In genomic region chr2:30871440-30871839, GRCh38 we compare ENCODE assay signal across 24 cellular contexts.
A peak's percentile ranks its signal among the peaks of the same experiment; 100 is the strongest.
DNase-seq lines count a peak whose midpoint lies in the region; ATAC-seq, FAIRE-seq and TF ChIP-seq lines count a peak whose summit lies in the region.
"Had no signal": no experiment of that assay in that cellular context is flagged by ENCODE, and none has a peak within 500 bp of the region (broad histone marks: within the 10 kb centered on the region; RNA-seq: fewer than 3 reads in every experiment).

No MANE protein-coding gene starts in this region.

- H4K20me1 ChIP-seq in keratinocyte (ENCODE audit: control insufficient read depth, extremely low read depth, insufficient read depth, low read length) (no peaks in the 10 kb centered on the region), osteoblast (ENCODE audit: insufficient read depth, low read length) (no peaks in the 10 kb centered on the region)

- no peak overlapping the region for H3K9ac ChIP-seq in keratinocyte (ENCODE audit: control insufficient read depth, extremely low read depth, insufficient read depth, low read length)

- H3K36me3 ChIP-seq in keratinocyte (ENCODE audit: control insufficient read depth in 2 of 2, extremely low read depth in 1 of 2, insufficient read depth in 2 of 2, low read length in 2 of 2) (no peaks in the 10 kb centered on the region), osteoblast (ENCODE audit: insufficient read depth, low read length) (no peaks in the 10 kb centered on the region)
- H3K36me3 ChIP-seq: sigmoid colon, SJSA1, suprapubic skin had no signal

- peaks cover 23% of the 10 kb centered on the region for H3K27me3 Mint-ChIP-seq in Calu3 (ENCODE audit: unreplicated experiment)
- H3K27me3 Mint-ChIP-seq: dendritic cell treated with granulocyte-macrophage colony-stimulating factor and Interleukin-4, amounts not matched to agents 40 ng/mL and 50 ng/mL, for 4 days had no signal

- H3K79me2 ChIP-seq in keratinocyte (ENCODE audit: control insufficient read depth, insufficient read depth, low read length) (no peaks in the 10 kb centered on the region), osteoblast (ENCODE audit: insufficient read depth, low read length) (no peaks in the 10 kb centered on the region)

- dilution Hi-C loops in keratinocyte (cut with MboI; ENCODE audit: extremely low pct_ligation_motif_present, low sequenced_read_pairs), result no loop called here

- peaks cover 14% of the 10 kb centered on the region for H3K4me1 ChIP-seq in keratinocyte (ENCODE audit: control insufficient read depth, extremely low read depth, insufficient read depth, low read length)
- no peaks in the 10 kb centered on the region for H3K4me1 ChIP-seq in osteoblast (ENCODE audit: insufficient read depth, low read length)
- H3K4me1 ChIP-seq: sigmoid colon, SJSA1, suprapubic skin had no signal

- H3K27me3 ChIP-seq in keratinocyte (ENCODE audit: control insufficient read depth, extremely low read depth, insufficient read depth, low read length) (no peaks in the 10 kb centered on the region), osteoblast (ENCODE audit: insufficient read depth, low read length) (no peaks in the 10 kb centered on the region)
- H3K27me3 ChIP-seq: SJSA1, suprapubic skin had no signal

- intact Hi-C loops in Calu3 (cut with micrococcal nuclease; ENCODE audit: unreplicated experiment) (no loop called here), posterior vena cava (cut with DNase I) (no loop called here)

- no peaks in the 10 kb centered on the region for H3K9me3 ChIP-seq in keratinocyte (ENCODE audit: control insufficient read depth, low read depth, low read length)
- H3K9me3 ChIP-seq in osteoblast (ENCODE audit: low read depth, low read length), result no peaks in the 10 kb centered on the region
- H3K9me3 ChIP-seq: SJSA1, suprapubic skin had no signal

- H2AFZ ChIP-seq in keratinocyte (ENCODE audit: control insufficient read depth, low read length) (no peak overlapping the region), osteoblast (ENCODE audit: low read length) (no peak overlapping the region)

- peak; percentile 84 for FAIRE-seq in keratinocyte (lab: Jason Lieb, UNC)
- FAIRE-seq: endometrium, GM12878, HTR-8/SVneo had no signal

- H3K27ac ChIP-seq in keratinocyte (ENCODE audit: control insufficient read depth, insufficient read depth, low read length) (no peak overlapping the region), osteoblast (ENCODE audit: low read depth, low read length) (no peak overlapping the region)
- H3K27ac ChIP-seq: sigmoid colon, SJSA1, suprapubic skin had no signal

- ATAC-seq in SK-N-SH treated with all-trans-retinoic acid at 6 μM for 48 hours, result peak; percentile 61; the same call in 2 of the 3 replicates
- ATAC-seq: GM12878; stimulated activated naive B cell treated with anti-CD40 and anti-IgM and Interleukin-4, amounts not matched to agents 10 μg/mL and 1 μg/mL and 100 μg/mL, for 72 hours had no signal

- no peak overlapping the region for H3K4me3 Mint-ChIP-seq in Calu3 (ENCODE audit: low read depth, unreplicated experiment)
- H3K4me3 Mint-ChIP-seq: activated naive CD8-positive, alpha-beta T cell; dendritic cell treated with granulocyte-macrophage colony-stimulating factor and Interleukin-4, amounts not matched to agents 40 ng/mL and 50 ng/mL, for 4 days; stimulated activated naive B cell treated with anti-CD40 and anti-IgM and Interleukin-4, amounts not matched to agents 10 μg/mL and 1 μg/mL and 100 μg/mL, for 72 hours; T-helper 1 cell treated with Interleukin-12 subunit alpha and Interleukin-12 subunit beta and Interleukin-4 antibody, amounts not matched to agents 30 μg/mL and 1 μg/mL, for 36 hours had no signal

- no peaks in the 10 kb centered on the region for H3K36me3 Mint-ChIP-seq in Calu3 (ENCODE audit: insufficient read depth, unreplicated experiment)
- H3K36me3 Mint-ChIP-seq: activated naive CD8-positive, alpha-beta T cell; stimulated activated naive B cell treated with anti-CD40 and anti-IgM and Interleukin-4, amounts not matched to agents 10 μg/mL and 1 μg/mL and 100 μg/mL, for 72 hours had no signal

- CTCF ChIA-PET in Calu3 (lab: Charles Lee), result interaction anchor here (0.5 kb wide), 1 partner anchor 90 kb away, joined by 3 read pairs; no protein-coding TSS in a partner anchor

- H3K27ac Mint-ChIP-seq in Calu3 (ENCODE audit: unreplicated experiment), result no peak overlapping the region
- H3K27ac Mint-ChIP-seq: activated naive CD8-positive, alpha-beta T cell; dendritic cell treated with granulocyte-macrophage colony-stimulating factor and Interleukin-4, amounts not matched to agents 40 ng/mL and 50 ng/mL, for 4 days; progenitor cell of endocrine pancreas; stimulated activated naive B cell treated with anti-CD40 and anti-IgM and Interleukin-4, amounts not matched to agents 10 μg/mL and 1 μg/mL and 100 μg/mL, for 72 hours; T-helper 1 cell treated with Interleukin-12 subunit alpha and Interleukin-12 subunit beta and Interleukin-4 antibody, amounts not matched to agents 30 μg/mL and 1 μg/mL, for 36 hours had no signal

- peaks cover 8% of the 10 kb centered on the region for H3K4me1 Mint-ChIP-seq in Calu3 (ENCODE audit: low read depth, unreplicated experiment)

- no TSS peak for BruUV-seq in Calu3 (replicated peaks; lab: Mats Ljungman, UMichigan)

- H3K4me3 ChIP-seq in keratinocyte (ENCODE audit: control insufficient read depth in 2 of 3, extremely low read depth in 1 of 3, insufficient read depth in 2 of 3, low read depth in 1 of 3, low read length in 3 of 3), result no peak overlapping the region
- H3K4me3 ChIP-seq in osteoblast (ENCODE audit: insufficient read depth, low read length), result no peak overlapping the region
- H3K4me3 ChIP-seq: GM12878, sigmoid colon, SJSA1, suprapubic skin had no signal

- no peaks in the 10 kb centered on the region for H3K9me3 Mint-ChIP-seq in Calu3 (ENCODE audit: low read depth, unreplicated experiment)
- H3K9me3 Mint-ChIP-seq: dendritic cell treated with granulocyte-macrophage colony-stimulating factor and Interleukin-4, amounts not matched to agents 40 ng/mL and 50 ng/mL, for 4 days; T-helper 1 cell treated with Interleukin-12 subunit alpha and Interleukin-12 subunit beta and Interleukin-4 antibody, amounts not matched to agents 30 μg/mL and 1 μg/mL, for 36 hours had no signal

- H3K9me1 ChIP-seq in keratinocyte (ENCODE audit: control insufficient read depth, extremely low read depth, insufficient read depth, low read length), result no peaks in the 10 kb centered on the region

- DNase-seq in COLO668 (lab: John Stamatoyannopoulos, UW; ENCODE audit: unreplicated experiment), result peak; percentile 23
- DNase-seq in NCI-H1417 treated with DMSO at 0.1 percent for 48 hours (lab: John Stamatoyannopoulos, UW), result peak; percentile 54
- DNase-seq in keratinocyte (ENCODE audit: low read depth, low spot score), result no peak
- DNase-seq in Calu3, result no peak
- DNase-seq in osteoblast (ENCODE audit: insufficient read length, low spot score, missing footprints), result no peak
- no peak for DNase-seq in kidney glomerular epithelial cell (lab: John Stamatoyannopoulos, UW)
- DNase-seq in posterior vena cava (ENCODE audit: low spot score), result no peak
- DNase-seq: activated T-cell treated with anti-CD3 and anti-CD28 coated beads for 4 hours; C1 segment of cervical spinal cord; central memory CD4-positive, alpha-beta T cell; glutamatergic neuron; sigmoid colon; stimulated activated CD4-positive, alpha-beta T cell treated with anti-CD3 and anti-CD28 coated beads, Interleukin-15, amount 100 ng/mL, for 24 hours; stimulated activated naive B cell treated with anti-CD40 and anti-IgM and Interleukin-4, amounts not matched to agents 10 μg/mL and 1 μg/mL and 100 μg/mL, for 72 hours had no signal

- H3K4me2 ChIP-seq in keratinocyte (ENCODE audit: control insufficient read depth, extremely low read depth, insufficient read depth, low read depth, low read length), result peak overlapping the region; percentile 65
- H3K4me2 ChIP-seq in osteoblast (ENCODE audit: insufficient read depth, low read length), result no peak overlapping the region

- TF ChIP-seq CTCF in keratinocyte (optimal IDR thresholded peaks at IDR 0.05 in 1 of 3, IDR thresholded peaks at IDR 0.05 in 1 of 3, conservative IDR thresholded peaks at IDR 0.05 in 1 of 3; ENCODE audit: extremely low read depth in 1 of 3, insufficient read depth in 2 of 3, low read length in 3 of 3) (no peak), Calu3 (IDR thresholded peaks at IDR 0.05; ENCODE audit: unreplicated experiment) (no peak), osteoblast (IDR thresholded peaks at IDR 0.05; ENCODE audit: extremely low read depth, low read depth, low read length) (no peak)

TF ChIP-seq in SK-N-SH treated with all-trans-retinoic acid at 6 μM for 48 hours, 23 proteins besides CTCF, POLR2A, EP300 and RAD21:
- TF ChIP-seq TSHZ2 (CRISPR knock-in tag; IDR thresholded peaks at IDR 0.05), result peak; percentile 96
- TF ChIP-seq ZNF8 (CRISPR knock-in tag; IDR thresholded peaks at IDR 0.05), result peak; percentile 48; the same call in 1 of the 2 replicates
- no peak for TF ChIP-seq GLIS3 (CRISPR knock-in tag; IDR thresholded peaks at IDR 0.05)
- peak; percentile 83 for TF ChIP-seq TCF4 (CRISPR knock-in tag; IDR thresholded peaks at IDR 0.05; ENCODE audit: borderline replicate concordance)

Comparison
In these comparisons a context has a peak if more than half of its experiments do, and no peak if none do; other contexts are left out.
1. DNase-seq: peak in COLO668 (single experiment) and NCI-H1417 treated with DMSO at 0.1 percent for 48 hours (single experiment); none in keratinocyte (single experiment), Calu3 (single experiment), osteoblast (single experiment), kidney glomerular epithelial cell (single experiment) and posterior vena cava (single experiment).